1 cellular context compared by ENCODE assay signal in genomic region chr10:12333382-12334185, GRCh38.
TF ChIP-seq lines count a peak whose summit lies in the region.

No MANE protein-coding gene starts in this region.

TF ChIP-seq in HEK293, 187 proteins besides CTCF, POLR2A, EP300 and RAD21 (continued from another document):
- no peak for TF ChIP-seq ZNF426 (tag by site-specific recombination; IDR thresholded peaks at IDR 0.05)
- no peak for TF ChIP-seq AEBP2 (tag by site-specific recombination; IDR thresholded peaks at IDR 0.05; ENCODE audit: borderline replicate concordance)
- peak; percentile 17; the same call in 1 of the 2 replicates for TF ChIP-seq SP2 (tag by site-specific recombination; IDR thresholded peaks at IDR 0.05)
- peak; percentile 34; the same call in 1 of the 2 replicates for TF ChIP-seq ZNF2 (tag by site-specific recombination; IDR thresholded peaks at IDR 0.05)
- peak; percentile 91 for TF ChIP-seq ZFP69B (tag by site-specific recombination; IDR thresholded peaks at IDR 0.05)
- no peak for TF ChIP-seq BCL11B (tag by site-specific recombination; IDR thresholded peaks at IDR 0.05; ENCODE audit: low read depth)
- TF ChIP-seq ZXDB (tag by site-specific recombination; IDR thresholded peaks at IDR 0.05) = peak; percentile 83
- TF ChIP-seq ZNF639 (tag by site-specific recombination; IDR thresholded peaks at IDR 0.05) = peak; percentile 56
- peak; percentile 72 for TF ChIP-seq ZNF843 (tag by site-specific recombination; IDR thresholded peaks at IDR 0.05)
- TF ChIP-seq GLIS1 (tag by site-specific recombination; IDR thresholded peaks at IDR 0.05) = peak; percentile 91
- TF ChIP-seq ZNF366 (tag by site-specific recombination; conservative IDR thresholded peaks at IDR 0.05) = peak; percentile 89
- TF ChIP-seq ZBTB6 (tag by site-specific recombination; IDR thresholded peaks at IDR 0.05) = no peak
- TF ChIP-seq ZBTB17 (tag by site-specific recombination; IDR thresholded peaks at IDR 0.05) = peak; percentile 64
- TF ChIP-seq ZNF629 (tag by site-specific recombination; IDR thresholded peaks at IDR 0.05) = peak; percentile 79
- TF ChIP-seq ZNF157 (tag by site-specific recombination; IDR thresholded peaks at IDR 0.05) = no peak
- peak; percentile 69; the same call in 1 of the 2 replicates for TF ChIP-seq ZBTB21 (tag by site-specific recombination; IDR thresholded peaks at IDR 0.05)
- peak; percentile 75; the same call in 1 of the 2 replicates for TF ChIP-seq ZSCAN30 (tag by site-specific recombination; IDR thresholded peaks at IDR 0.05)
- peak; percentile 90 for TF ChIP-seq ZNF692 (tag by site-specific recombination; IDR thresholded peaks at IDR 0.05)
- no peak for TF ChIP-seq ZNF530 (tag by site-specific recombination; IDR thresholded peaks at IDR 0.05; ENCODE audit: low read depth)
- TF ChIP-seq ZEB2 (tag by site-specific recombination; IDR thresholded peaks at IDR 0.05) = peak; percentile 90
- no peak for TF ChIP-seq SP3 (tag by site-specific recombination; IDR thresholded peaks at IDR 0.05)
- peak; percentile 51; the same call in 1 of the 2 replicates for TF ChIP-seq EGR2 (tag by site-specific recombination; IDR thresholded peaks at IDR 0.05; ENCODE audit: low read depth)
- 0 out of 2 replicates have a peak, but pooled peaks have one; percentile 13 for TF ChIP-seq ZBTB44 (tag by site-specific recombination; IDR thresholded peaks at IDR 0.05)
- TF ChIP-seq ZNF335 (tag by site-specific recombination; conservative IDR thresholded peaks at IDR 0.05) = peak; percentile 64
- peak; percentile 65 for TF ChIP-seq ZIC2 (tag by site-specific recombination; IDR thresholded peaks at IDR 0.05)
- TF ChIP-seq ZNF362 (tag by site-specific recombination; IDR thresholded peaks at IDR 0.05) = 0 out of 2 replicates have a peak, but pooled peaks have one; percentile 1
- peak; percentile 86 for TF ChIP-seq KLF10 (tag by site-specific recombination; IDR thresholded peaks at IDR 0.05)
- TF ChIP-seq ZNF596 (tag by site-specific recombination; IDR thresholded peaks at IDR 0.05) = 0 out of 2 replicates have a peak, but pooled peaks have one; percentile 7
- peak; percentile 94 for TF ChIP-seq ZBTB8A (tag by site-specific recombination; IDR thresholded peaks at IDR 0.05)
- TF ChIP-seq ZNF391 (tag by site-specific recombination; IDR thresholded peaks at IDR 0.05; ENCODE audit: borderline replicate concordance, low read depth) = no peak
- TF ChIP-seq ZNF558 (tag by site-specific recombination; IDR thresholded peaks at IDR 0.05) = peak; percentile 41; the same call in 1 of the 2 replicates
